Comparison of ENCODE assay signal across 8 cellular contexts in the genomic region with DNA sequence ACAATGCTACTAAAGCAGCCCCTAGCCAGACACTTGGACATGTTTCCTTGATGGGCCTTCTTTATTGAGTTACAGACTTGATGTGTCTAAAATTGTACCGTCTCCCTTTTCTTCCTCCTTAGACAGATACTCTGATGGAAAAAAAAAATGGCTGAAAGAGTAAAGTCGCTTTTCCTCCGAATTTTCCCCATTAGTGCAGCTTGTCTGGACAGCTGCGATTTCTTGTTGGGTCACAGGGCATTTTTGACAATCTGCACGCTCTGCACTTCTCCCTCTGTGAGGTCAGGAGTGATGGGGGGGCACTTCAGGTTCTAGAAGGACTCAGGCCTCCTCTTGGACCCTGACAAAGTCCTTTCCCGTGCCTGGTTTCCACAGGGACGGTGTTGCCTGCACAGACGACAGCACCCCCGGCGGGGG. TPM values are rescaled to one million over a fixed set of nuclear protein-coding genes. Genes with fewer than 3 reads are reported as not detected.
A peak's percentile ranks its signal among the peaks of the same experiment; 100 is the strongest.
DNase-seq lines count a peak whose midpoint lies in the region; ATAC-seq and TF ChIP-seq lines count a peak whose summit lies in the region.

No MANE protein-coding gene starts in this region.

- no peak for DNase-seq in activated CD4-positive, alpha-beta T cell treated with anti-CD3 and anti-CD28 coated beads, Interleukin-2, amount 10 ng/mL, durations not matched to agents 7 days and 5 days
- DNase-seq in activated CD4-positive, alpha-beta T cell treated with anti-CD3 and anti-CD28 coated beads for 48 hours = no peak
- DNase-seq in globus pallidus (ENCODE audit: low spot score) = peak; percentile 48
- no peak for DNase-seq in occipital lobe (lab: John Stamatoyannopoulos, UW)
- DNase-seq in SIG-M5 treated with dmso at 0.1 percent for 504 hours (lab: John Stamatoyannopoulos, UW; ENCODE audit: unreplicated experiment) = no peak

- H3K36me3 ChIP-seq in skeletal muscle tissue (ENCODE audit: control insufficient read depth in 3 of 3, insufficient read depth in 3 of 3, low read length in 3 of 3) = peaks cover 2 to 5% (median 2%) of the 10 kb centered on the region in 3 donors

- H3K27me3 Mint-ChIP-seq in activated CD4-positive, alpha-beta T cell treated with anti-CD3 and anti-CD28 coated beads, Interleukin-2, amount 10 ng/mL, durations not matched to agents 7 days and 5 days = no peaks in the 10 kb centered on the region

- CTCF ChIA-PET in activated CD4-positive, alpha-beta T cell treated with anti-CD3 and anti-CD28 coated beads, Interleukin-2, amount 10 ng/mL, durations not matched to agents 7 days and 5 days (lab: Charles Lee) = interaction anchor here (0.6 to 3.3 kb wide), 3 partner anchors 10 to 251 kb away, joined by 3 to 16 read pairs (median 6); no protein-coding TSS in a partner anchor

- no peaks in the 10 kb centered on the region for H3K9me3 ChIP-seq in skeletal muscle tissue (ENCODE audit: control insufficient read depth in 3 of 3, low read length in 3 of 3)

- H3K4me1 Mint-ChIP-seq in activated CD4-positive, alpha-beta T cell treated with anti-CD3 and anti-CD28 coated beads, Interleukin-2, amount 10 ng/mL, durations not matched to agents 7 days and 5 days = peaks cover 61% of the 10 kb centered on the region

- H3K27me3 ChIP-seq in skeletal muscle tissue (ENCODE audit: control insufficient read depth in 3 of 3, insufficient read depth in 3 of 3, low read length in 3 of 3) = no peaks in the 10 kb centered on the region

- ATAC-seq in GM19467 (IDR thresholded peaks at IDR 0.05; ENCODE audit: unreplicated experiment) = no peak

- H3K4me3 ChIP-seq in skeletal muscle tissue (ENCODE audit: low read length in 3 of 3) = peak overlapping the region; percentile 84 to 97 (median 94)

- H3K4me3 Mint-ChIP-seq in activated CD4-positive, alpha-beta T cell treated with anti-CD3 and anti-CD28 coated beads, Interleukin-2, amount 10 ng/mL, durations not matched to agents 7 days and 5 days = peak overlapping the region; percentile 73

- H3K27ac ChIP-seq in VCaP (peak overlapping the region; percentile 90), skeletal muscle tissue (ENCODE audit: low read depth, low read length) (peak overlapping the region; percentile 97)

- peaks cover 43 to 48% (median 45%) of the 10 kb centered on the region in 3 donors for H3K4me1 ChIP-seq in skeletal muscle tissue (ENCODE audit: control insufficient read depth in 3 of 3, insufficient read depth in 3 of 3, low read length in 3 of 3)

- H3K9ac ChIP-seq in skeletal muscle tissue (ENCODE audit: low read depth in 1 of 3, low read length in 3 of 3) = peak overlapping the region; percentile 79 to 98 (median 94)

- peak overlapping the region; percentile 76 for H3K27ac Mint-ChIP-seq in activated CD4-positive, alpha-beta T cell treated with anti-CD3 and anti-CD28 coated beads, Interleukin-2, amount 10 ng/mL, durations not matched to agents 7 days and 5 days

- peak; percentile 36; the same call in 1 of the 2 replicates for TF ChIP-seq CTCF in VCaP (conservative IDR thresholded peaks at IDR 0.05)

- no peaks in the 10 kb centered on the region for H3K9me3 Mint-ChIP-seq in activated CD4-positive, alpha-beta T cell treated with anti-CD3 and anti-CD28 coated beads, Interleukin-2, amount 10 ng/mL, durations not matched to agents 7 days and 5 days

- peaks cover 19% of the 10 kb centered on the region for H3K36me3 Mint-ChIP-seq in activated CD4-positive, alpha-beta T cell treated with anti-CD3 and anti-CD28 coated beads, Interleukin-2, amount 10 ng/mL, durations not matched to agents 7 days and 5 days (ENCODE audit: low read depth)

- POLR2A ChIA-PET in activated CD4-positive, alpha-beta T cell treated with anti-CD3 and anti-CD28 coated beads, Interleukin-2, amount 10 ng/mL, durations not matched to agents 7 days and 5 days (lab: Charles Lee) = interaction anchor here (0.6 kb wide), 1 partner anchor 46 kb away, joined by 5 read pairs; no protein-coding TSS in a partner anchor

RNA-seq across cellular contexts. Expression of gene PRKAR1A, which starts 1.0 kb away (rescaled TPM):
- total RNA-seq in activated CD4-positive, alpha-beta T cell treated with anti-CD3 and anti-CD28 coated beads, Interleukin-2, amount 10 ng/mL, durations not matched to agents 7 days and 5 days = 100 to 1,000 TPM; 200 to 203 TPM
- total RNA-seq in skeletal muscle tissue (267 TPM), occipital lobe (405 TPM)

RNA-seq across cellular contexts. Expression of gene WIPI1, which starts 54.0 kb away (rescaled TPM):
- total RNA-seq in activated CD4-positive, alpha-beta T cell treated with anti-CD3 and anti-CD28 coated beads, Interleukin-2, amount 10 ng/mL, durations not matched to agents 7 days and 5 days = 10 to 100 TPM; 28.2 to 34.4 TPM
- 37.6 TPM for total RNA-seq in skeletal muscle tissue
- 10.5 TPM for total RNA-seq in occipital lobe
